19 cellular contexts compared by ENCODE assay signal in the genomic region with DNA sequence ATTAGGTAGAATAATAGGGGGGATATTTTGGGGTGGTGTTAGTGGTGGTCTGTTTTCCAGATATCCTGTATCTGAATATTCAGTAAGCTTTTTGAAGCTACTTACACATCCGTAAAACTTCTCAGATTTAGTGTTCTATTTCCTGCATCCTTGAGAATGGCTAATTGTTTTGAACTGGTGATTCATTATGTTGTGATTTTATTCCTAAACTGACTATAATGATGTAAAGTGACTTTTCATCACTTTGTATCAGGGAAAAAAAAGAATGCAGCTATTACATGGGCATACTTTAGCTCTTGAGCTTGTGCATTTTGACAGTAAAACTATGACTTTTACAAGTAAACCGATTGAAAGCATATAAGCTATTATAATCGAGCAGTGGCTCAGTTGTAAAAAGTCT. TPM values are rescaled to one million over a fixed set of nuclear protein-coding genes. Genes with fewer than 3 reads are reported as not detected.
A peak's percentile ranks its signal among the peaks of the same experiment; 100 is the strongest.
DNase-seq lines count a peak whose midpoint lies in the region; ATAC-seq and TF ChIP-seq lines count a peak whose summit lies in the region.
"Had no signal": no experiment of that assay in that cellular context is flagged by ENCODE, and none has a peak within 500 bp of the region (broad histone marks: within the 10 kb centered on the region; RNA-seq: fewer than 3 reads in every experiment).

No MANE protein-coding gene starts in this region.

- no peak overlapping the region for H3K27ac ChIP-seq in CD8-positive, alpha-beta T cell (ENCODE audit: low read depth, low read length)
- H3K27ac ChIP-seq: BLaER1, prostate gland, upper lobe of right lung, WERI-Rb-1 had no signal

- H3K27me3 ChIP-seq in CD8-positive, alpha-beta T cell (ENCODE audit: insufficient read depth, low read length), result no peaks in the 10 kb centered on the region
- H3K27me3 ChIP-seq: BLaER1, upper lobe of right lung had no signal

- H3K4me3 ChIP-seq in CD8-positive, alpha-beta T cell (ENCODE audit: low read depth, low read length), result no peak overlapping the region
- H3K4me3 ChIP-seq: BLaER1, prostate gland, upper lobe of right lung had no signal

- H3K4me3 Mint-ChIP-seq in CD8-positive, alpha-beta T cell, result peak overlapping the region; percentile 13
- H3K4me3 Mint-ChIP-seq in T-helper 17 cell, result peak overlapping the region; percentile 25
- H3K4me3 Mint-ChIP-seq: stimulated activated naive B cell treated with anti-CD40 and anti-IgM and Interleukin-4, amounts not matched to agents 10 μg/mL and 1 μg/mL and 100 μg/mL, for 72 hours had no signal

- peaks cover 77% of the 10 kb centered on the region for H3K36me3 Mint-ChIP-seq in CD8-positive, alpha-beta T cell
- H3K36me3 Mint-ChIP-seq in T-helper 17 cell (ENCODE audit: low read depth), result peaks cover 18% of the 10 kb centered on the region

- H3K4me1 Mint-ChIP-seq in CD8-positive, alpha-beta T cell (ENCODE audit: low read depth), result peaks cover 85% of the 10 kb centered on the region
- peaks cover 65% of the 10 kb centered on the region for H3K4me1 Mint-ChIP-seq in T-helper 17 cell

- H3K9me3 ChIP-seq in CD8-positive, alpha-beta T cell (ENCODE audit: low read length), result no peaks in the 10 kb centered on the region
- no peaks in the 10 kb centered on the region for H3K9me3 ChIP-seq in T-helper 17 cell (ENCODE audit: control insufficient read depth, low read length, poor library complexity, severe bottlenecking)
- H3K9me3 ChIP-seq: BLaER1, prostate gland, upper lobe of right lung had no signal

- CTCF ChIA-PET in CD8-positive, alpha-beta T cell (lab: Charles Lee), result no interaction called here

- ATAC-seq in CD8-positive, alpha-beta T cell, result no peak
- no peak for ATAC-seq in T-helper 17 cell
- ATAC-seq: left lobe of liver; stimulated activated naive B cell treated with anti-CD40 and anti-IgM and Interleukin-4, amounts not matched to agents 10 μg/mL and 1 μg/mL and 100 μg/mL, for 72 hours; upper lobe of right lung had no signal

- intact Hi-C loops in CD8-positive, alpha-beta T cell (cut with DNase I, micrococcal nuclease), result no loop called here
- intact Hi-C loops in posterior cingulate gyrus (cut with DNase I), result no loop called here

- no peaks in the 10 kb centered on the region for H3K27me3 Mint-ChIP-seq in CD8-positive, alpha-beta T cell (ENCODE audit: low read depth)
- H3K27me3 Mint-ChIP-seq in T-helper 17 cell, result no peaks in the 10 kb centered on the region
- H3K27me3 Mint-ChIP-seq: stimulated activated naive B cell treated with anti-CD40 and anti-IgM and Interleukin-4, amounts not matched to agents 10 μg/mL and 1 μg/mL and 100 μg/mL, for 72 hours had no signal

- DNase-seq in CD8-positive, alpha-beta T cell, result no peak
- DNase-seq in EH (ENCODE audit: low read depth) (peak; percentile 37), T-helper 17 cell (no peak), foreskin melanocyte (peak; percentile 72), posterior cingulate gyrus (no peak), GF-D8 (lab: John Stamatoyannopoulos, UW) (no peak), globus pallidus (ENCODE audit: low spot score) (no peak), NCI-H1105 treated with DMSO at 0.1 percent for 48 hours (lab: John Stamatoyannopoulos, UW) (no peak)
- DNase-seq: activated naive CD4-positive, alpha-beta T cell treated with anti-CD3 and anti-CD28 coated beads, Interleukin-2, amount 50 U/mL, for 16 hours; central memory CD4-positive, alpha-beta T cell; DMS79; NCI-H1092 treated with DMSO at 0.1 percent for 48 hours; NCI-H2171; stimulated activated naive B cell treated with anti-CD40 and anti-IgM and Interleukin-4, amounts not matched to agents 10 μg/mL and 1 μg/mL and 100 μg/mL, for 72 hours; upper lobe of right lung; WERI-Rb-1 had no signal

- peaks cover 14% of the 10 kb centered on the region for H3K36me3 ChIP-seq in CD8-positive, alpha-beta T cell (ENCODE audit: insufficient read depth, low read length)
- H3K36me3 ChIP-seq: prostate gland had no signal

- no peaks in the 10 kb centered on the region for H3K9me3 Mint-ChIP-seq in CD8-positive, alpha-beta T cell

- peak overlapping the region; percentile 63 for H3K27ac Mint-ChIP-seq in CD8-positive, alpha-beta T cell
- H3K27ac Mint-ChIP-seq in T-helper 17 cell, result peak overlapping the region; percentile 76
- H3K27ac Mint-ChIP-seq: stimulated activated naive B cell treated with anti-CD40 and anti-IgM and Interleukin-4, amounts not matched to agents 10 μg/mL and 1 μg/mL and 100 μg/mL, for 72 hours had no signal

- POLR2A ChIA-PET in CD8-positive, alpha-beta T cell (lab: Charles Lee), result interaction anchor here (1.8 kb wide), 1 partner anchor 19 kb away, joined by 8 read pairs; a partner anchor contains a TSS

- TF ChIP-seq CTCF in CD8-positive, alpha-beta T cell (IDR thresholded peaks at IDR 0.05), result no peak

- H3K4me1 ChIP-seq in CD8-positive, alpha-beta T cell (ENCODE audit: insufficient read depth, low read length), result peaks cover 65% of the 10 kb centered on the region
- H3K4me1 ChIP-seq: prostate gland had no signal

RNA-seq across cellular contexts. Expression of a gene that starts 18.2 kb away (rescaled TPM):
- 100 to 1,000 TPM; 195 to 200 TPM for total RNA-seq in CD8-positive, alpha-beta T cell
- total RNA-seq in T-helper 17 cell, result 100 to 1,000 TPM; 171 to 195 TPM

Comparison
In these comparisons a context has a peak if more than half of its experiments do, and no peak if none do; other contexts are left out.
1. DNase-seq: peak in EH (single experiment) and foreskin melanocyte (single experiment); none in CD8-positive, alpha-beta T cell (0 of 7), T-helper 17 cell (0 of 3), posterior cingulate gyrus (0 of 10), GF-D8 (single experiment), globus pallidus (single experiment) and NCI-H1105 treated with DMSO at 0.1 percent for 48 hours (single experiment).